ENCODE assay signal across 1 cellular context in genomic region chr5:76838481-76839261, GRCh38.
TF ChIP-seq lines count a peak whose summit lies in the region.

No MANE protein-coding gene starts in this region.

TF ChIP-seq in HEK293, 187 proteins besides CTCF, POLR2A, EP300 and RAD21 (continued from another document):
- TF ChIP-seq PRDM2 (tag by site-specific recombination; IDR thresholded peaks at IDR 0.05; ENCODE audit: borderline replicate concordance) (no peak), ZNF501 (tag by site-specific recombination; IDR thresholded peaks at IDR 0.05) (no peak; the same call in 1 of the 2 replicates), ZNF776 (tag by site-specific recombination; IDR thresholded peaks at IDR 0.05; ENCODE audit: borderline replicate concordance) (no peak), PBX3 (CRISPR knock-in tag; IDR thresholded peaks at IDR 0.05) (no peak), ZNF544 (tag by site-specific recombination; IDR thresholded peaks at IDR 0.05) (no peak), ZFP3 (tag by site-specific recombination; IDR thresholded peaks at IDR 0.05; ENCODE audit: low read depth) (no peak), ZNF398 (tag by site-specific recombination; IDR thresholded peaks at IDR 0.05) (no peak), SCRT2 (tag by site-specific recombination; IDR thresholded peaks at IDR 0.05) (no peak), ZNF24 (tag by site-specific recombination; IDR thresholded peaks at IDR 0.05) (peak; percentile 39; the same call in 1 of the 2 replicates), ZSCAN23 (tag by site-specific recombination; IDR thresholded peaks at IDR 0.05) (no peak), ZNF629 (tag by site-specific recombination; IDR thresholded peaks at IDR 0.05) (peak; percentile 71), KLF10 (tag by site-specific recombination; IDR thresholded peaks at IDR 0.05) (peak; percentile 56; the same call in 1 of the 2 replicates), ZNF26 (tag by site-specific recombination; IDR thresholded peaks at IDR 0.05) (no peak), GLI2 (tag by site-specific recombination; IDR thresholded peaks at IDR 0.05; ENCODE audit: borderline replicate concordance, low read depth) (no peak), ZNF292 (tag by site-specific recombination; IDR thresholded peaks at IDR 0.05; ENCODE audit: borderline replicate concordance, low read depth) (no peak), ZFP69B (tag by site-specific recombination; IDR thresholded peaks at IDR 0.05) (peak; percentile 75; the same call in 1 of the 2 replicates), GLI4 (tag by site-specific recombination; IDR thresholded peaks at IDR 0.05) (no peak), HOXC10 (CRISPR knock-in tag; IDR thresholded peaks at IDR 0.05) (no peak), ZNF843 (tag by site-specific recombination; IDR thresholded peaks at IDR 0.05) (0 out of 2 replicates have a peak, but pooled peaks have one; percentile 21), ZNF692 (tag by site-specific recombination; IDR thresholded peaks at IDR 0.05) (peak; percentile 86), ZNF37A (tag by site-specific recombination; IDR thresholded peaks at IDR 0.05) (no peak), ZNF184 (tag by site-specific recombination; IDR thresholded peaks at IDR 0.05) (no peak; the same call in 1 of the 2 replicates), ZNF639 (tag by site-specific recombination; IDR thresholded peaks at IDR 0.05) (no peak), PRDM6 (tag by site-specific recombination; IDR thresholded peaks at IDR 0.05) (0 out of 2 replicates have a peak, but pooled peaks have one; percentile 43), ZNF366 (tag by site-specific recombination; conservative IDR thresholded peaks at IDR 0.05) (peak; percentile 61), ZNF202 (tag by site-specific recombination; IDR thresholded peaks at IDR 0.05; ENCODE audit: borderline replicate concordance) (no peak), ZNF585B (tag by site-specific recombination; IDR thresholded peaks at IDR 0.05) (no peak), MYNN (tag by site-specific recombination; IDR thresholded peaks at IDR 0.05; ENCODE audit: borderline replicate concordance) (peak; percentile 94), ZIC2 (tag by site-specific recombination; IDR thresholded peaks at IDR 0.05) (peak; percentile 81), OSR2 (tag by site-specific recombination; IDR thresholded peaks at IDR 0.05) (0 out of 2 replicates have a peak, but pooled peaks have one; percentile 34), ZNF394 (tag by site-specific recombination; IDR thresholded peaks at IDR 0.05; ENCODE audit: borderline replicate concordance) (no peak), ZNF660 (tag by site-specific recombination; IDR thresholded peaks at IDR 0.05) (peak; percentile 98), ZNF18 (tag by site-specific recombination; IDR thresholded peaks at IDR 0.05) (0 out of 2 replicates have a peak, but pooled peaks have one; percentile 13), SP7 (tag by site-specific recombination; IDR thresholded peaks at IDR 0.05) (peak; percentile 99), ZXDB (tag by site-specific recombination; IDR thresholded peaks at IDR 0.05) (peak; percentile 69), SP3 (tag by site-specific recombination; IDR thresholded peaks at IDR 0.05) (no peak), ZSCAN30 (tag by site-specific recombination; IDR thresholded peaks at IDR 0.05) (peak; percentile 28; the same call in 1 of the 2 replicates), FEZF1 (tag by site-specific recombination; IDR thresholded peaks at IDR 0.05) (peak; percentile 11; the same call in 1 of the 2 replicates), ZNF747 (tag by site-specific recombination; IDR thresholded peaks at IDR 0.05) (no peak), ZEB2 (tag by site-specific recombination; IDR thresholded peaks at IDR 0.05) (0 out of 2 replicates have a peak, but pooled peaks have one; percentile 18), ZNF677 (tag by site-specific recombination; IDR thresholded peaks at IDR 0.05) (no peak)
